In the genomic region with DNA sequence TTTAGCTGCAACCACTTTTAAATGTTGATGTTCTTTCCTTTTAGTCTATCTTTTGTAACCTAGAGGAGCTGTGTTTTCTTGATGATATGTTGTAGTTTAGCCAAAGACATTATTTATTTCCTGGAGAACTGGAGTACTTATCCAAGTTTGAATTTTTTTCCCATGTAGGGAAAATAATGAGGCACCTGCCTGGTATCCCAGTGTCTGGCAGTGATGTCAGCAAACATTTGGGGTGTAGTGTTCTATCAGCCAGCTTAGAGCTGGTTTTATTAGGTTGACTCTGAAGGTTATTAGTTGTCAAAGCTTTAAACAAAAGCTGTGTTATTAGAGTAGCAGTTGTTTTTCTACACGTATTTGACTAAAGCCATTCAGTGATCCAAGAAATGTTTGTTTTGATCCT, we compare ENCODE assay signal across 20 cellular contexts. TPM values are rescaled to one million over a fixed set of nuclear protein-coding genes. Genes with fewer than 3 reads are reported as not detected.
DNase-seq lines count a peak whose midpoint lies in the region; ATAC-seq and TF ChIP-seq lines count a peak whose summit lies in the region.
"Had no signal": no experiment of that assay in that cellular context is flagged by ENCODE, and none has a peak within 500 bp of the region (broad histone marks: within the 10 kb centered on the region; RNA-seq: fewer than 3 reads in every experiment).

No MANE protein-coding gene starts in this region.

- no peaks in the 10 kb centered on the region for H3K9me3 ChIP-seq in SU-DHL-6 (ENCODE audit: insufficient read depth, low read length)
- H3K9me3 ChIP-seq in gastroesophageal sphincter = no peaks in the 10 kb centered on the region
- H3K9me3 ChIP-seq in transverse colon = no peaks in the 10 kb centered on the region
- H3K9me3 ChIP-seq: adrenal gland, neutrophil had no signal

- in situ Hi-C loops in transverse colon (cut with MboI; ENCODE audit: low pct_ligation_motif_present in 1 of 4, low pct_unique_long_range_greater_than_20kb in 1 of 4, low sequenced_read_pairs in 3 of 4) = no loop called here

- TF ChIP-seq CTCF in SU-DHL-6 (IDR thresholded peaks at IDR 0.05; ENCODE audit: insufficient read depth, low read length, poor library complexity, severe bottlenecking) (no peak), gastroesophageal sphincter (IDR thresholded peaks at IDR 0.05) (no peak), transverse colon (IDR thresholded peaks at IDR 0.05) (no peak)

- H2AFZ ChIP-seq in SU-DHL-6 (ENCODE audit: low read depth, low read length, severe bottlenecking) = no peak overlapping the region

- no peak overlapping the region for H3K9ac ChIP-seq in SU-DHL-6 (ENCODE audit: low read length)

- H3K79me2 ChIP-seq in SU-DHL-6 (ENCODE audit: insufficient read depth, low read length) = peaks cover 64% of the 10 kb centered on the region

- no peak for TF ChIP-seq POLR2A in gastroesophageal sphincter (IDR thresholded peaks at IDR 0.05)
- TF ChIP-seq POLR2A in transverse colon (IDR thresholded peaks at IDR 0.05) = no peak
- TF ChIP-seq POLR2A in erythroblast (IDR thresholded peaks at IDR 0.05; ENCODE audit: low read length) = no peak

- intact Hi-C loops in transverse colon (cut with DNase I; ENCODE audit: low total_unique reads) = loop anchor here (5.0 kb wide), 1 partner anchor 1185 kb away; no protein-coding TSS in a partner anchor

- H3K36me3 ChIP-seq in SU-DHL-6 (ENCODE audit: low read length) = peaks cover 26% of the 10 kb centered on the region
- H3K36me3 ChIP-seq in gastroesophageal sphincter = peaks cover 0 to 39% of the 10 kb centered on the region in 2 donors
- peaks cover 0 to 8% (median 0%) of the 10 kb centered on the region in 4 donors for H3K36me3 ChIP-seq in transverse colon
- H3K36me3 ChIP-seq: adrenal gland had no signal

- no peaks in the 10 kb centered on the region for H3K9me3 Mint-ChIP-seq in activated naive CD4-positive, alpha-beta T cell treated with anti-CD3 and anti-CD28 coated beads, Interleukin-2, amount 50 U/mL, for 24 hours
- H3K9me3 Mint-ChIP-seq: activated B cell treated with CpG ODN at 0.5 μM for 24 hours; memory B cell; T-helper 1 cell treated with Interleukin-12 subunit alpha and Interleukin-12 subunit beta and Interleukin-4 antibody, amounts not matched to agents 30 μg/mL and 1 μg/mL, for 36 hours had no signal

- ATAC-seq in gastroesophageal sphincter (no peak), GM19324 (IDR thresholded peaks at IDR 0.05; ENCODE audit: low FRiP score, unreplicated experiment) (no peak)
- ATAC-seq: HepG2 had no signal

- H3K9me2 ChIP-seq in SU-DHL-6 (replicated peaks; ENCODE audit: insufficient read depth, low read length) = no peaks in the 10 kb centered on the region

- no peak overlapping the region for H3K4me3 ChIP-seq in SU-DHL-6 (ENCODE audit: insufficient read depth, low read length, poor library complexity, severe bottlenecking)
- no peak overlapping the region for H3K4me3 ChIP-seq in gastroesophageal sphincter
- peak overlapping the region in 1 of 4 donors; percentile 6 for H3K4me3 ChIP-seq in transverse colon

- H3K27me3 Mint-ChIP-seq in activated naive CD4-positive, alpha-beta T cell treated with anti-CD3 and anti-CD28 coated beads, Interleukin-2, amount 50 U/mL, for 24 hours = no peaks in the 10 kb centered on the region
- H3K27me3 Mint-ChIP-seq: activated B cell treated with CpG ODN at 0.5 μM for 24 hours, memory B cell had no signal

- H3K27ac ChIP-seq in SU-DHL-6 (ENCODE audit: low read depth, low read length) (no peak overlapping the region), gastroesophageal sphincter (peak overlapping the region; percentile 57 to 95 (median 80)), transverse colon (peak overlapping the region; percentile 81 to 98 (median 94))
- H3K27ac ChIP-seq: neutrophil had no signal

- DNase-seq in activated naive CD4-positive, alpha-beta T cell treated with anti-CD3 and anti-CD28 coated beads, Interleukin-2, amount 50 U/mL, for 16 hours = no peak
- DNase-seq in transverse colon = no peak
- no peak for DNase-seq in erythroblast (lab: John Stamatoyannopoulos, UW)
- DNase-seq in stimulated activated CD4-positive, alpha-beta T cell treated with anti-CD3 and anti-CD28 coated beads, Interleukin-4, amount 100 ng/mL, for 24 hours = no peak
- DNase-seq: activated B cell treated with CpG ODN at 0.5 μM for 24 hours; activated CD8-positive, alpha-beta memory T cell treated with anti-CD3 and anti-CD28 coated beads, Interleukin-2, amount 50 U/mL, for 48 hours; adrenal gland; COR-L47; islet precursor cell; NCI-H1092 treated with DMSO at 0.1 percent for 48 hours; NCI-H774; RPMI8226 had no signal

- H3K27ac Mint-ChIP-seq in activated naive CD4-positive, alpha-beta T cell treated with anti-CD3 and anti-CD28 coated beads, Interleukin-2, amount 50 U/mL, for 24 hours = no peak overlapping the region
- H3K27ac Mint-ChIP-seq: activated B cell treated with CpG ODN at 0.5 μM for 24 hours, memory B cell had no signal

- peaks cover 21% of the 10 kb centered on the region; the same call in 1 of the 2 replicates for H4K20me1 ChIP-seq in SU-DHL-6 (ENCODE audit: low read depth, low read length)

- peak overlapping the region; percentile 14 for H3K4me2 ChIP-seq in SU-DHL-6 (ENCODE audit: low read depth, low read length, poor library complexity, severe bottlenecking)

- peaks cover 60% of the 10 kb centered on the region for H3K4me1 Mint-ChIP-seq in activated naive CD4-positive, alpha-beta T cell treated with anti-CD3 and anti-CD28 coated beads, Interleukin-2, amount 50 U/mL, for 24 hours

- H3K4me3 Mint-ChIP-seq in activated naive CD4-positive, alpha-beta T cell treated with anti-CD3 and anti-CD28 coated beads, Interleukin-2, amount 50 U/mL, for 24 hours = peak overlapping the region; percentile 96
- H3K4me3 Mint-ChIP-seq: activated B cell treated with CpG ODN at 0.5 μM for 24 hours had no signal

- peaks cover 0 to 73% (median 17%) of the 10 kb centered on the region in 3 donors for H3K4me1 ChIP-seq in gastroesophageal sphincter
- H3K4me1 ChIP-seq in transverse colon = peaks cover 10 to 38% (median 23%) of the 10 kb centered on the region in 4 donors

- TF ChIP-seq EP300 in gastroesophageal sphincter (IDR thresholded peaks at IDR 0.05) (no peak), transverse colon (IDR thresholded peaks at IDR 0.05; ENCODE audit: low read depth) (no peak)

- H3K27me3 ChIP-seq in SU-DHL-6 (ENCODE audit: low read length) = no peaks in the 10 kb centered on the region
- H3K27me3 ChIP-seq in gastroesophageal sphincter = no peaks in the 10 kb centered on the region
- no peaks in the 10 kb centered on the region for H3K27me3 ChIP-seq in transverse colon
- H3K27me3 ChIP-seq: adrenal gland, neutrophil had no signal

- H3F3A ChIP-seq in SU-DHL-6 (ENCODE audit: insufficient read depth) = no peaks in the 10 kb centered on the region

- peaks cover 47% of the 10 kb centered on the region for H3K36me3 Mint-ChIP-seq in activated naive CD4-positive, alpha-beta T cell treated with anti-CD3 and anti-CD28 coated beads, Interleukin-2, amount 50 U/mL, for 24 hours

- WGBS in gastroesophageal sphincter (ENCODE audit: low coverage in 1 of 2), 2 donors = 15 to 25% methylated on average over 1 of the region's 1 CpG
- 79% methylated on average over 1 of the region's 1 CpG; no CpG with 5 or more reads in 1 of the 2 donors for WGBS in transverse colon (ENCODE audit: low coverage in 1 of 2), 2 donors

RNA-seq across cellular contexts. Expression of a gene that starts 3.2 kb away (rescaled TPM):
- total RNA-seq in gastroesophageal sphincter (10 to 100 TPM; 19.6 to 47.4 (median 36.5) TPM), transverse colon (10 to 100 TPM in 3 of 4 donors, 1 to 10 TPM in 1; 6.3 to 32.2 (median 19.7) TPM)

RNA-seq across cellular contexts. Expression of a gene that starts 38.8 kb away (rescaled TPM):
- under 1 TPM; 0.35 to 0.81 (median 0.41) TPM for total RNA-seq in gastroesophageal sphincter
- 1 to 10 TPM in 2 of 4 donors, under 1 TPM in 1, not detected in 1; 0.55 to 3.0 (median 1.3) TPM for total RNA-seq in transverse colon
